15 cellular contexts compared by ENCODE assay signal in the genomic region with DNA sequence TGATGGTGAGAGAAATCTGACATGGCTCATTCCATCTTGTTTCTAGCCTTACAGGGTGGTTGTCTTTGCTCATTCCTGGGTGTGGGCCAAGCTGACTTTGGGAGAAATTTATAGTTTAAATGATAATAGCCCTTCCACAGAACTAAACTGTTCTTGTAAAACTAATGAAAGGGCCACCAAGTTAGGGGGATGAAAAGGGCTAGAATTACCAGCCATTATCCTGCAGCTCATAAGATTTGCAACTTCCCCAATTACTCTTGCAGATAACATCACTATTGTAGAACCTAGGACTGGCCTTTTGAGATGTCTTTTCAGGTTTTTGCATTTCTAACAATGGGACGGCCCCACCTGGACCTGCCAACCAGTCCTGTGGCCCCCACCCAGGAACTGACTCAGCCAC.
"Had no signal": no experiment of that assay in that cellular context is flagged by ENCODE, and none has a peak within 500 bp of the region (broad histone marks: within the 10 kb centered on the region; RNA-seq: fewer than 3 reads in every experiment).

No MANE protein-coding gene starts in this region.

- H3K36me3 ChIP-seq: esophagus squamous epithelium, heart right ventricle, lower lobe of right lung, sigmoid colon, thoracic aorta had no signal

- H3K4me1 ChIP-seq: lower lobe of right lung, sigmoid colon had no signal

- H3K4me3 Mint-ChIP-seq: activated CD4-positive, alpha-beta T cell treated with anti-CD3 and anti-CD28 coated beads, Interleukin-2, amount 10 ng/mL, durations not matched to agents 24 days and 14 days; activated naive CD8-positive, alpha-beta T cell treated with anti-CD3 and anti-CD28 coated beads for 36 hours; nephron; stimulated activated memory B cell treated with anti-CD40 and anti-IgM and Interleukin-4, amounts not matched to agents 10 μg/mL and 1 μg/mL and 100 μg/mL, for 72 hours had no signal

- ATAC-seq: heart right ventricle; left colon; lower lobe of right lung; stimulated activated memory B cell treated with anti-CD40 and anti-IgM and Interleukin-4, amounts not matched to agents 10 μg/mL and 1 μg/mL and 100 μg/mL, for 72 hours had no signal

- H3K9me3 Mint-ChIP-seq: activated naive CD8-positive, alpha-beta T cell treated with anti-CD3 and anti-CD28 coated beads for 36 hours; stimulated activated memory B cell treated with anti-CD40 and anti-IgM and Interleukin-4, amounts not matched to agents 10 μg/mL and 1 μg/mL and 100 μg/mL, for 72 hours had no signal

- H3K4me1 Mint-ChIP-seq: nephron; stimulated activated memory B cell treated with anti-CD40 and anti-IgM and Interleukin-4, amounts not matched to agents 10 μg/mL and 1 μg/mL and 100 μg/mL, for 72 hours had no signal

- H3K27me3 Mint-ChIP-seq: activated CD4-positive, alpha-beta T cell treated with anti-CD3 and anti-CD28 coated beads, Interleukin-2, amount 10 ng/mL, durations not matched to agents 24 days and 14 days; activated naive CD8-positive, alpha-beta T cell treated with anti-CD3 and anti-CD28 coated beads for 36 hours; stimulated activated memory B cell treated with anti-CD40 and anti-IgM and Interleukin-4, amounts not matched to agents 10 μg/mL and 1 μg/mL and 100 μg/mL, for 72 hours had no signal

- H3K36me3 Mint-ChIP-seq: activated naive CD8-positive, alpha-beta T cell treated with anti-CD3 and anti-CD28 coated beads for 36 hours; stimulated activated memory B cell treated with anti-CD40 and anti-IgM and Interleukin-4, amounts not matched to agents 10 μg/mL and 1 μg/mL and 100 μg/mL, for 72 hours had no signal

- H3K27ac ChIP-seq: esophagus squamous epithelium, heart right ventricle, lower lobe of right lung, sigmoid colon, thoracic aorta had no signal

- H3K27ac Mint-ChIP-seq: activated CD4-positive, alpha-beta T cell treated with anti-CD3 and anti-CD28 coated beads, Interleukin-2, amount 10 ng/mL, durations not matched to agents 24 days and 14 days; activated naive CD8-positive, alpha-beta T cell treated with anti-CD3 and anti-CD28 coated beads for 36 hours; nephron; stimulated activated memory B cell treated with anti-CD40 and anti-IgM and Interleukin-4, amounts not matched to agents 10 μg/mL and 1 μg/mL and 100 μg/mL, for 72 hours had no signal

- H3K4me3 ChIP-seq: esophagus squamous epithelium, heart right ventricle, lower lobe of right lung, sigmoid colon, thoracic aorta had no signal

- H3K9me3 ChIP-seq: esophagus squamous epithelium, heart right ventricle, lower lobe of right lung, thoracic aorta had no signal

- FAIRE-seq: islet of Langerhans, TTC549 had no signal

- DNase-seq: activated CD4-positive, alpha-beta T cell treated with anti-CD3 and anti-CD28 coated beads, Interleukin-2, amount 10 ng/mL, durations not matched to agents 24 days and 14 days; activated naive CD8-positive, alpha-beta T cell treated with anti-CD3 and anti-CD28 coated beads for 36 hours; amniotic stem cell; effector CD4-positive, alpha-beta T cell; esophagus squamous epithelium; heart right ventricle; left colon; lower lobe of right lung; sigmoid colon; stimulated activated CD4-positive, alpha-beta T cell treated with anti-CD3 and anti-CD28 coated beads, Interleukin-4, amount 100 ng/mL, for 4 hours had no signal

- H3K27me3 ChIP-seq: esophagus squamous epithelium, heart right ventricle, sigmoid colon had no signal
